12 cellular contexts compared by ENCODE assay signal in genomic region chr4:76690906-76691275, GRCh38.
DNase-seq lines count a peak whose midpoint lies in the region; FAIRE-seq and TF ChIP-seq lines count a peak whose summit lies in the region.
"Had no signal": no experiment of that assay in that cellular context is flagged by ENCODE, and none has a peak within 500 bp of the region (broad histone marks: within the 10 kb centered on the region; RNA-seq: fewer than 3 reads in every experiment).

No MANE protein-coding gene starts in this region.

- no peaks in the 10 kb centered on the region for H4K20me1 ChIP-seq in endothelial cell of umbilical vein (replicated peaks; ENCODE audit: control insufficient read depth, extremely low read depth, insufficient read depth, low read length)
- H4K20me1 ChIP-seq in osteoblast (ENCODE audit: insufficient read depth, low read length), result no peaks in the 10 kb centered on the region

- FAIRE-seq in endothelial cell of umbilical vein (lab: Jason Lieb, UNC), result no peak

- no peak overlapping the region for H3K9ac ChIP-seq in endothelial cell of umbilical vein (replicated peaks; ENCODE audit: extremely low read depth, insufficient read depth, low read length)

- no peaks in the 10 kb centered on the region for H3K9me3 ChIP-seq in endothelial cell of umbilical vein (replicated peaks; ENCODE audit: control insufficient read depth, insufficient read depth, low read length)
- no peaks in the 10 kb centered on the region for H3K9me3 ChIP-seq in osteoblast (ENCODE audit: low read depth, low read length)
- H3K9me3 ChIP-seq: ovary had no signal

- TF ChIP-seq POLR2A in endothelial cell of umbilical vein (IDR thresholded peaks at IDR 0.05; ENCODE audit: low read depth, low read length), result no peak

- peaks cover 0 to 8% (median 0%) of the 10 kb centered on the region in 7 donors for H3K9me3 Mint-ChIP-seq in CD14-positive monocyte
- H3K9me3 Mint-ChIP-seq: central memory CD8-positive, alpha-beta T cell had no signal

- CTCF ChIA-PET in endothelial cell of umbilical vein (lab: Charles Lee), result interaction anchor here (0.6 to 1.0 kb wide), 2 partner anchors 63 to 96 kb away, joined by 3 read pairs; no protein-coding TSS in a partner anchor

- POLR2A ChIA-PET in endothelial cell of umbilical vein (lab: Charles Lee), result no interaction called here

- dilution Hi-C loops in endothelial cell of umbilical vein (cut with MboI; ENCODE audit: extremely low pct_ligation_motif_present, low sequenced_read_pairs), result no loop called here

- H3K9me1 ChIP-seq in endothelial cell of umbilical vein (replicated peaks; ENCODE audit: control insufficient read depth, extremely low read depth, insufficient read depth, low read length), result no peaks in the 10 kb centered on the region

- H3K36me3 Mint-ChIP-seq in CD14-positive monocyte, result peaks cover 0 to 6% of the 10 kb centered on the region in 2 donors

- no peak overlapping the region for H3K27ac Mint-ChIP-seq in CD14-positive monocyte
- H3K27ac Mint-ChIP-seq: T-helper 17 cell had no signal

- peak overlapping the region in 1 of 2 donors; percentile 7 for H3K4me3 Mint-ChIP-seq in CD14-positive monocyte

- DNase-seq in DMS153 treated with DMSO at 0.1 percent for 48 hours (lab: John Stamatoyannopoulos, UW; ENCODE audit: unreplicated experiment) (peak; percentile 30), NCI-H2081 treated with DMSO at 0.1 percent for 48 hours (lab: John Stamatoyannopoulos, UW) (peak; percentile 6), endothelial cell of umbilical vein (ENCODE audit: low read depth, low spot score) (no peak), osteoblast (ENCODE audit: insufficient read length, low spot score, missing footprints) (no peak), cerebellar cortex (ENCODE audit: low spot score) (no peak), CD14-positive monocyte (ENCODE audit: low spot score) (no peak), KG1 (lab: John Stamatoyannopoulos, UW) (no peak)
- DNase-seq in activated CD4-positive, alpha-beta T cell treated with anti-CD3 and anti-CD28 coated beads for 4 hours, result no peak
- DNase-seq: hypothalamus, ovary, T-helper 17 cell had no signal

- peaks cover 14% of the 10 kb centered on the region for H3K4me1 Mint-ChIP-seq in CD14-positive monocyte

- no peaks in the 10 kb centered on the region for H3K36me3 ChIP-seq in endothelial cell of umbilical vein (ENCODE audit: control insufficient read depth in 2 of 2, extremely low read depth in 1 of 2, insufficient read depth in 2 of 2, low read length in 2 of 2)
- H3K36me3 ChIP-seq in osteoblast (ENCODE audit: insufficient read depth, low read length), result no peaks in the 10 kb centered on the region
- H3K36me3 ChIP-seq: ovary had no signal

- peak overlapping the region; percentile 86 for H3K4me2 ChIP-seq in endothelial cell of umbilical vein (ENCODE audit: insufficient read depth, low read length)
- H3K4me2 ChIP-seq in osteoblast (ENCODE audit: insufficient read depth, low read length), result peak overlapping the region; percentile 95

- TSS peak; percentile 30 for BruUV-seq in endothelial cell of umbilical vein (replicated peaks; lab: Mats Ljungman, UMichigan)

- intact Hi-C loops in endothelial cell of umbilical vein (cut with micrococcal nuclease), result no loop called here
- intact Hi-C loops in CD14-positive monocyte (cut with micrococcal nuclease), result no loop called here

- H3K79me2 ChIP-seq in endothelial cell of umbilical vein (ENCODE audit: control insufficient read depth, insufficient read depth, low read length) (peaks cover 6% of the 10 kb centered on the region), osteoblast (ENCODE audit: insufficient read depth, low read length) (peaks cover 16% of the 10 kb centered on the region)

- peaks cover 63 to 71% (median 66%) of the 10 kb centered on the region in 3 donors for H3K27me3 Mint-ChIP-seq in CD14-positive monocyte (ENCODE audit: low read depth in 3 of 3)

- H3K27me3 ChIP-seq in endothelial cell of umbilical vein (ENCODE audit: control insufficient read depth in 2 of 2, insufficient read depth in 2 of 2, low read length in 2 of 2) (no peaks in the 10 kb centered on the region), osteoblast (ENCODE audit: insufficient read depth, low read length) (no peaks in the 10 kb centered on the region)
- H3K27me3 ChIP-seq: ovary had no signal

- no peak overlapping the region for H3K4me3 ChIP-seq in endothelial cell of umbilical vein (replicated peaks in 1 of 3; ENCODE audit: insufficient read depth in 1 of 3, low read depth in 1 of 3, low read length in 3 of 3)
- no peak overlapping the region for H3K4me3 ChIP-seq in osteoblast (ENCODE audit: insufficient read depth, low read length)

- H3K4me1 ChIP-seq in endothelial cell of umbilical vein (ENCODE audit: control insufficient read depth, extremely low read depth, insufficient read depth, low read length), result peaks cover 18% of the 10 kb centered on the region
- H3K4me1 ChIP-seq in osteoblast (ENCODE audit: insufficient read depth, low read length), result peaks cover 18% of the 10 kb centered on the region

- no peak overlapping the region for H2AFZ ChIP-seq in endothelial cell of umbilical vein (ENCODE audit: low read depth, low read length)
- H2AFZ ChIP-seq in osteoblast (ENCODE audit: low read length), result no peak overlapping the region

- TF ChIP-seq CTCF in endothelial cell of umbilical vein (IDR thresholded peaks at IDR 0.05; ENCODE audit: extremely low read depth in 1 of 2, insufficient read depth in 1 of 2, low read depth in 1 of 2, low read length in 2 of 2) (no peak), osteoblast (IDR thresholded peaks at IDR 0.05; ENCODE audit: extremely low read depth, low read depth, low read length) (no peak), CD14-positive monocyte (IDR thresholded peaks at IDR 0.05) (no peak)

- H3K27ac ChIP-seq in endothelial cell of umbilical vein (ENCODE audit: insufficient read depth, low read depth, low read length) (no peak overlapping the region), osteoblast (ENCODE audit: low read depth, low read length) (no peak overlapping the region)
- H3K27ac ChIP-seq: ovary had no signal

TF ChIP-seq in endothelial cell of umbilical vein, 7 proteins besides CTCF, POLR2A, EP300 and RAD21:
- no peak for TF ChIP-seq JUN (IDR thresholded peaks at IDR 0.05; ENCODE audit: borderline replicate concordance, insufficient read depth, insufficient read length, low read depth)

Comparison
In these comparisons a context has a peak if more than half of its experiments do, and no peak if none do; other contexts are left out.
1. DNase-seq: peak in DMS153 treated with DMSO at 0.1 percent for 48 hours (single experiment) and NCI-H2081 treated with DMSO at 0.1 percent for 48 hours (single experiment); none in endothelial cell of umbilical vein (single experiment), osteoblast (single experiment), cerebellar cortex (single experiment), activated CD4-positive, alpha-beta T cell treated with anti-CD3 and anti-CD28 coated beads for 4 hours (0 of 2), CD14-positive monocyte (single experiment) and KG1 (single experiment).